ENCODE assay signal across 15 cellular contexts in genomic region chr14:37034410-37035285, GRCh38.
DNase-seq lines count a peak whose midpoint lies in the region; ATAC-seq, FAIRE-seq and TF ChIP-seq lines count a peak whose summit lies in the region.
"Had no signal": no experiment of that assay in that cellular context is flagged by ENCODE, and none has a peak within 500 bp of the region (broad histone marks: within the 10 kb centered on the region; RNA-seq: fewer than 3 reads in every experiment).

No MANE protein-coding gene starts in this region.

- no peaks in the 10 kb centered on the region for H3K36me3 ChIP-seq in endothelial cell of umbilical vein (ENCODE audit: control insufficient read depth in 2 of 2, extremely low read depth in 1 of 2, insufficient read depth in 2 of 2, low read length in 2 of 2)
- no peaks in the 10 kb centered on the region for H3K36me3 ChIP-seq in PC-9 (ENCODE audit: low read depth)
- H3K36me3 ChIP-seq: transverse colon had no signal

- H3K9me2 ChIP-seq in PC-9 (ENCODE audit: insufficient read depth), result no peaks in the 10 kb centered on the region

- H3K4me2 ChIP-seq in endothelial cell of umbilical vein (ENCODE audit: insufficient read depth, low read length) (peak overlapping the region; percentile 86), PC-9 (no peak overlapping the region)

- peak; percentile 47 for FAIRE-seq in endothelial cell of umbilical vein (lab: Jason Lieb, UNC)

- CTCF ChIA-PET in endothelial cell of umbilical vein (lab: Charles Lee), result interaction anchor here (1.1 to 2.2 kb wide), 4 partner anchors 9 to 287 kb away, joined by 3 to 10 read pairs (median 7); no protein-coding TSS in a partner anchor
- CTCF ChIA-PET in PC-9 (lab: Charles Lee), result no interaction called here

- no peaks in the 10 kb centered on the region for H3K79me2 ChIP-seq in endothelial cell of umbilical vein (ENCODE audit: control insufficient read depth, insufficient read depth, low read length)
- H3K79me2 ChIP-seq in PC-9 (ENCODE audit: low read depth), result no peaks in the 10 kb centered on the region

- H3K27me3 ChIP-seq in endothelial cell of umbilical vein (ENCODE audit: control insufficient read depth in 2 of 2, insufficient read depth in 2 of 2, low read length in 2 of 2) (no peaks in the 10 kb centered on the region), PC-9 (ENCODE audit: insufficient read depth, low read depth) (no peaks in the 10 kb centered on the region)
- H3K27me3 ChIP-seq: transverse colon had no signal

- no peak for TF ChIP-seq POLR2A in endothelial cell of umbilical vein (IDR thresholded peaks at IDR 0.05; ENCODE audit: low read depth, low read length)

- no peaks in the 10 kb centered on the region for H3F3A ChIP-seq in PC-9 (ENCODE audit: insufficient read depth, low read depth)

- H3K4me1 ChIP-seq in endothelial cell of umbilical vein (ENCODE audit: control insufficient read depth, extremely low read depth, insufficient read depth, low read length) (peaks cover 28% of the 10 kb centered on the region), PC-9 (replicated peaks; ENCODE audit: insufficient read depth) (peaks cover 12% of the 10 kb centered on the region)
- H3K4me1 ChIP-seq: transverse colon had no signal

- TF ChIP-seq CTCF in endothelial cell of umbilical vein (IDR thresholded peaks at IDR 0.05; ENCODE audit: extremely low read depth in 1 of 2, insufficient read depth in 1 of 2, low read depth in 1 of 2, low read length in 2 of 2), result no peak
- no peak for TF ChIP-seq CTCF in PC-9 (conservative IDR thresholded peaks at IDR 0.05)

- POLR2A ChIA-PET in endothelial cell of umbilical vein (lab: Charles Lee), result no interaction called here
- POLR2A ChIA-PET in PC-9 (lab: Charles Lee; ENCODE audit: unreplicated experiment), result no interaction called here

- no peaks in the 10 kb centered on the region for H3K9me1 ChIP-seq in endothelial cell of umbilical vein (replicated peaks; ENCODE audit: control insufficient read depth, extremely low read depth, insufficient read depth, low read length)

- no peak overlapping the region for H3K9ac ChIP-seq in endothelial cell of umbilical vein (replicated peaks; ENCODE audit: extremely low read depth, insufficient read depth, low read length)

- no peak overlapping the region for H3K4me3 ChIP-seq in endothelial cell of umbilical vein (replicated peaks in 1 of 3; ENCODE audit: insufficient read depth in 1 of 3, low read depth in 1 of 3, low read length in 3 of 3)
- H3K4me3 ChIP-seq in PC-9, result no peak overlapping the region
- H3K4me3 ChIP-seq: transverse colon had no signal

- no peaks in the 10 kb centered on the region for H3K9me3 ChIP-seq in endothelial cell of umbilical vein (replicated peaks; ENCODE audit: control insufficient read depth, insufficient read depth, low read length)
- no peaks in the 10 kb centered on the region for H3K9me3 ChIP-seq in PC-9 (ENCODE audit: insufficient read depth, low read depth)
- H3K9me3 ChIP-seq: transverse colon had no signal

- intact Hi-C loops in endothelial cell of umbilical vein (cut with micrococcal nuclease), result loop anchor here (1.0 to 5.0 kb wide), 2 partner anchors 13 to 52 kb away; no protein-coding TSS in a partner anchor
- intact Hi-C loops in PC-9 (cut with micrococcal nuclease; ENCODE audit: unreplicated experiment), result no loop called here

- no peak for ATAC-seq in GM19463 (IDR thresholded peaks at IDR 0.05; ENCODE audit: unreplicated experiment)

- BruUV-seq in endothelial cell of umbilical vein (replicated peaks; lab: Mats Ljungman, UMichigan) (no TSS peak), PC-9 (replicated peaks; lab: Mats Ljungman, UMichigan) (no TSS peak)

- H2AFZ ChIP-seq in endothelial cell of umbilical vein (ENCODE audit: low read depth, low read length) (peak overlapping the region; percentile 73), PC-9 (no peak overlapping the region)

- dilution Hi-C loops in endothelial cell of umbilical vein (cut with MboI; ENCODE audit: extremely low pct_ligation_motif_present, low sequenced_read_pairs), result no loop called here

- no peaks in the 10 kb centered on the region for H4K20me1 ChIP-seq in endothelial cell of umbilical vein (replicated peaks; ENCODE audit: control insufficient read depth, extremely low read depth, insufficient read depth, low read length)
- no peaks in the 10 kb centered on the region for H4K20me1 ChIP-seq in PC-9 (ENCODE audit: insufficient read depth)

- H3K27ac ChIP-seq in endothelial cell of umbilical vein (ENCODE audit: insufficient read depth, low read depth, low read length), result no peak overlapping the region
- no peak overlapping the region for H3K27ac ChIP-seq in PC-9
- H3K27ac ChIP-seq: 22Rv1, transverse colon had no signal

- peak; percentile 24 for DNase-seq in DMS 273 (lab: John Stamatoyannopoulos, UW; ENCODE audit: unreplicated experiment)
- no peak for DNase-seq in DMS 273 treated with DMSO at 0.1 percent for 48 hours (lab: John Stamatoyannopoulos, UW)
- peak; percentile 31 for DNase-seq in LHCN-M2 (ENCODE audit: low read depth)
- DNase-seq in endothelial cell of umbilical vein (ENCODE audit: low read depth, low spot score), result no peak
- peak; percentile 40 for DNase-seq in stromal cell of bone marrow (ENCODE audit: low read depth)
- DNase-seq in PC-9, result no peak
- no peak for DNase-seq in stimulated activated CD4-positive, alpha-beta T cell treated with anti-CD3 and anti-CD28 coated beads, Interleukin-1b, Interleukin-23, amount 100 ng/mL, for 48 hours
- DNase-seq: activated B cell treated with CpG ODN at 0.5 μM for 24 hours; activated effector memory CD4-positive, alpha-beta T cell treated with anti-CD3 and anti-CD28 coated beads, Interleukin-2, amount 50 U/mL, for 16 hours; cortex of kidney; NCI-H2081; Right ventricle myocardium superior; transverse colon had no signal

TF ChIP-seq in endothelial cell of umbilical vein, 7 proteins besides CTCF, POLR2A, EP300 and RAD21:
- no peak for TF ChIP-seq POLR2AphosphoS5 (IDR thresholded peaks at IDR 0.05; ENCODE audit: insufficient read depth, low read depth, low read length)
- TF ChIP-seq EZH2 (IDR thresholded peaks at IDR 0.05; ENCODE audit: borderline replicate concordance, low read depth, low read length, severe bottlenecking), result no peak
- no peak for TF ChIP-seq MYC (IDR thresholded peaks at IDR 0.05; ENCODE audit: low read depth, low read length)
- no peak for TF ChIP-seq JUN (IDR thresholded peaks at IDR 0.05; ENCODE audit: borderline replicate concordance, insufficient read depth, insufficient read length, low read depth)
- TF ChIP-seq FOS (IDR thresholded peaks at IDR 0.05; ENCODE audit: borderline replicate concordance, insufficient read depth, low read length), result no peak
- TF ChIP-seq, protein P1, sequence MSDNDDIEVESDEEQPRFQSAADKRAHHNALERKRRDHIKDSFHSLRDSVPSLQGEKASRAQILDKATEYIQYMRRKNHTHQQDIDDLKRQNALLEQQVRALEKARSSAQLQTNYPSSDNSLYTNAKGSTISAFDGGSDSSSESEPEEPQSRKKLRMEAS (IDR thresholded peaks at IDR 0.05; ENCODE audit: insufficient read depth, insufficient read length), result no peak
- no peak for TF ChIP-seq GATA2 (IDR thresholded peaks at IDR 0.05; ENCODE audit: insufficient read depth, insufficient read length, low read depth, low read length)
TF ChIP-seq in endothelial cell of umbilical vein: peak in this region for 0.

Comparison
In these comparisons a context has a peak if more than half of its experiments do, and no peak if none do; other contexts are left out.
1. DNase-seq: peak in DMS 273 (single experiment), LHCN-M2 (single experiment) and stromal cell of bone marrow (single experiment); none in DMS 273 treated with DMSO at 0.1 percent for 48 hours (single experiment), endothelial cell of umbilical vein (single experiment), PC-9 (0 of 2) and stimulated activated CD4-positive, alpha-beta T cell treated with anti-CD3 and anti-CD28 coated beads, Interleukin-1b, Interleukin-23, amount 100 ng/mL, for 48 hours (single experiment).